In the genomic region with DNA sequence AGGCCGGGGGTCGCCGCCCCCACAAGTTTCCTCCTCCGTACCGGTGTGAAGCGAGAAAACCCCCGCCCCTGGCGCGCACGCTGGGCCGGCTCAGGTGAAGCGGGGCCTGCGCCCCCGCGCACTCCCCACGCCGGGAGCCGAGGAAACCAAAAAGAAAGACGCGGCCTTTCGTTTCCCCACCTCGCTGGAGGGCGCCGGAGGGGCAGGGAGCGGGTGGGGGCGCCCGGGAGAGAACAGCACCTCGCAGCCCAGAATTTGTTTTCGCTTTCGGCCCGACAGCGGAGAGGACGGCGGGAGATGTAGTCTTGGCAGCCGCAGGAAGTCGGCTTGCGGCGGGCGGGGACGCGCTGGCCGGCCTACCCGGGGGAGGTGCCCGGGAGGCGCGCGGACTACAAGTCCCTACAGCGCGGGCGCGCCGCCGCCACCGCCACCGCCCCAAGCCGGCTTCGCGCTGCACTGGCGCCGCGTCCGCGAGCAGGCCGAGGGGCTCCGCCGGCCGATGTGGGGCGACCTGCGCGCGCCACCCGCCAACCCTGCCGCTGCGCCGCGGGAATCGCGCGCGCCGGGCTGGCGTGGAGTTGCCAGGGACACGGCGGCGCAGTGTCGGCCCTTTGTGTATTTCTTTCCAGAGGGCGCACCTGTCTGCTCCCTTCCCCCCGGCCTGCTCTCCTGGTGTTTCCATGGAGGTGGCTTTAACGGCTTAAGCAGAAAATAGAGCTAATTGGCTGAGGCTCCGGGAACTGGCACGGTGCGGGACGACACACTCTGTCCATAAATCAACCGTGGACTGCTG, we compare ENCODE assay signal across 1 cellular context.
A peak's percentile ranks its signal among the peaks of the same experiment; 100 is the strongest.
TF ChIP-seq lines count a peak whose summit lies in the region.

A gene with protein sequence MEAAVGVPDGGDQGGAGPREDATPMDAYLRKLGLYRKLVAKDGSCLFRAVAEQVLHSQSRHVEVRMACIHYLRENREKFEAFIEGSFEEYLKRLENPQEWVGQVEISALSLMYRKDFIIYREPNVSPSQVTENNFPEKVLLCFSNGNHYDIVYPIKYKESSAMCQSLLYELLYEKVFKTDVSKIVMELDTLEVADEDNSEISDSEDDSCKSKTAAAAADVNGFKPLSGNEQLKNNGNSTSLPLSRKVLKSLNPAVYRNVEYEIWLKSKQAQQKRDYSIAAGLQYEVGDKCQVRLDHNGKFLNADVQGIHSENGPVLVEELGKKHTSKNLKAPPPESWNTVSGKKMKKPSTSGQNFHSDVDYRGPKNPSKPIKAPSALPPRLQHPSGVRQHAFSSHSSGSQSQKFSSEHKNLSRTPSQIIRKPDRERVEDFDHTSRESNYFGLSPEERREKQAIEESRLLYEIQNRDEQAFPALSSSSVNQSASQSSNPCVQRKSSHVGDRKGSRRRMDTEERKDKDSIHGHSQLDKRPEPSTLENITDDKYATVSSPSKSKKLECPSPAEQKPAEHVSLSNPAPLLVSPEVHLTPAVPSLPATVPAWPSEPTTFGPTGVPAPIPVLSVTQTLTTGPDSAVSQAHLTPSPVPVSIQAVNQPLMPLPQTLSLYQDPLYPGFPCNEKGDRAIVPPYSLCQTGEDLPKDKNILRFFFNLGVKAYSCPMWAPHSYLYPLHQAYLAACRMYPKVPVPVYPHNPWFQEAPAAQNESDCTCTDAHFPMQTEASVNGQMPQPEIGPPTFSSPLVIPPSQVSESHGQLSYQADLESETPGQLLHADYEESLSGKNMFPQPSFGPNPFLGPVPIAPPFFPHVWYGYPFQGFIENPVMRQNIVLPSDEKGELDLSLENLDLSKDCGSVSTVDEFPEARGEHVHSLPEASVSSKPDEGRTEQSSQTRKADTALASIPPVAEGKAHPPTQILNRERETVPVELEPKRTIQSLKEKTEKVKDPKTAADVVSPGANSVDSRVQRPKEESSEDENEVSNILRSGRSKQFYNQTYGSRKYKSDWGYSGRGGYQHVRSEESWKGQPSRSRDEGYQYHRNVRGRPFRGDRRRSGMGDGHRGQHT (minus strand): TSS at position 292 of the 793 bp plus-strand sequence. CDS start 616 bp downstream, outside the sequence.

TF ChIP-seq in K562, 482 proteins besides CTCF, POLR2A, EP300 and RAD21 (continued from another document and continues in another):
- TF ChIP-seq, protein P1, sequence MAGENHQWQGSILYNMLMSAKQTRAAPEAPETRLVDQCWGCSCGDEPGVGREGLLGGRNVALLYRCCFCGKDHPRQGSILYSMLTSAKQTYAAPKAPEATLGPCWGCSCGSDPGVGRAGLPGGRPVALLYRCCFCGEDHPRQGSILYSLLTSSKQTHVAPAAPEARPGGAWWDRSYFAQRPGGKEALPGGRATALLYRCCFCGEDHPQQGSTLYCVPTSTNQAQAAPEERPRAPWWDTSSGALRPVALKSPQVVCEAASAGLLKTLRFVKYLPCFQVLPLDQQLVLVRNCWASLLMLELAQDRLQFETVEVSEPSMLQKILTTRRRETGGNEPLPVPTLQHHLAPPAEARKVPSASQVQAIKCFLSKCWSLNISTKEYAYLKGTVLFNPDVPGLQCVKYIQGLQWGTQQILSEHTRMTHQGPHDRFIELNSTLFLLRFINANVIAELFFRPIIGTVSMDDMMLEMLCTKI (IDR thresholded peaks at IDR 0.05; ENCODE audit: partially characterized antibody), result no peak
- TF ChIP-seq, protein P2, sequence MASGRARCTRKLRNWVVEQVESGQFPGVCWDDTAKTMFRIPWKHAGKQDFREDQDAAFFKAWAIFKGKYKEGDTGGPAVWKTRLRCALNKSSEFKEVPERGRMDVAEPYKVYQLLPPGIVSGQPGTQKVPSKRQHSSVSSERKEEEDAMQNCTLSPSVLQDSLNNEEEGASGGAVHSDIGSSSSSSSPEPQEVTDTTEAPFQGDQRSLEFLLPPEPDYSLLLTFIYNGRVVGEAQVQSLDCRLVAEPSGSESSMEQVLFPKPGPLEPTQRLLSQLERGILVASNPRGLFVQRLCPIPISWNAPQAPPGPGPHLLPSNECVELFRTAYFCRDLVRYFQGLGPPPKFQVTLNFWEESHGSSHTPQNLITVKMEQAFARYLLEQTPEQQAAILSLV (tag; IDR thresholded peaks at IDR 0.05), result no peak
- TF ChIP-seq, protein P3, sequence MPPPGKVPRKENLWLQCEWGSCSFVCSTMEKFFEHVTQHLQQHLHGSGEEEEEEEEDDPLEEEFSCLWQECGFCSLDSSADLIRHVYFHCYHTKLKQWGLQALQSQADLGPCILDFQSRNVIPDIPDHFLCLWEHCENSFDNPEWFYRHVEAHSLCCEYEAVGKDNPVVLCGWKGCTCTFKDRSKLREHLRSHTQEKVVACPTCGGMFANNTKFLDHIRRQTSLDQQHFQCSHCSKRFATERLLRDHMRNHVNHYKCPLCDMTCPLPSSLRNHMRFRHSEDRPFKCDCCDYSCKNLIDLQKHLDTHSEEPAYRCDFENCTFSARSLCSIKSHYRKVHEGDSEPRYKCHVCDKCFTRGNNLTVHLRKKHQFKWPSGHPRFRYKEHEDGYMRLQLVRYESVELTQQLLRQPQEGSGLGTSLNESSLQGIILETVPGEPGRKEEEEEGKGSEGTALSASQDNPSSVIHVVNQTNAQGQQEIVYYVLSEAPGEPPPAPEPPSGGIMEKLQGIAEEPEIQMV (tag; conservative IDR thresholded peaks at IDR 0.05; ENCODE audit: low read depth), result no peak
- TF ChIP-seq NONO (IDR thresholded peaks at IDR 0.05; ENCODE audit: low read depth in 2 of 2, low read length in 1 of 2) (peak in 1 of 2 experiments; percentile 67; a peak in 2 of 4 replicates), BRD4 (IDR thresholded peaks at IDR 0.05) (no peak), PPARD (CRISPR knock-in tag; IDR thresholded peaks at IDR 0.05) (no peak), ZNF561 (CRISPR knock-in tag; conservative IDR thresholded peaks at IDR 0.05) (no peak), KAT8 (IDR thresholded peaks at IDR 0.05; ENCODE audit: low read depth) (no peak), TAF7 (tag; IDR thresholded peaks at IDR 0.05) (no peak), ZFPM2 (CRISPR knock-in tag; IDR thresholded peaks at IDR 0.05) (no peak), ZNF133 (CRISPR knock-in tag; IDR thresholded peaks at IDR 0.05) (no peak), TBP (optimal IDR thresholded peaks at IDR 0.05; ENCODE audit: low read depth, low read length) (peak; percentile 61), U2AF1 (optimal IDR thresholded peaks at IDR 0.05; ENCODE audit: low read depth, low read length) (peak; percentile 78), SMAD3 (CRISPR knock-in tag; conservative IDR thresholded peaks at IDR 0.05) (no peak), KAT2B (IDR thresholded peaks at IDR 0.05; ENCODE audit: low read depth, low read length) (no peak), EP400 (IDR thresholded peaks at IDR 0.05) (peak; percentile 82), E2F3 (CRISPR knock-in tag; IDR thresholded peaks at IDR 0.05) (no peak), ZNF212 (CRISPR knock-in tag; IDR thresholded peaks at IDR 0.05) (no peak), CREM (IDR thresholded peaks at IDR 0.05; ENCODE audit: low read depth) (peak; percentile 74), POLR2B (IDR thresholded peaks at IDR 0.05; ENCODE audit: low read depth, partially characterized antibody) (peak; percentile 36), NFYB (IDR thresholded peaks at IDR 0.05; ENCODE audit: extremely low read depth, insufficient read length) (no peak), ZNF76 (CRISPR knock-in tag; IDR thresholded peaks at IDR 0.05; ENCODE audit: borderline replicate concordance) (no peak), SIX5 (IDR thresholded peaks at IDR 0.05; ENCODE audit: borderline replicate concordance in 1 of 2, insufficient read depth in 1 of 2, low read depth in 1 of 2, low read length in 2 of 2) (peak; percentile 56 to 64; a peak in 2 of 4 replicates), TGIF2 (CRISPR knock-in tag; IDR thresholded peaks at IDR 0.05) (no peak), ZC3H4 (CRISPR knock-in tag; IDR thresholded peaks at IDR 0.05; ENCODE audit: borderline replicate concordance) (no peak), NELFE (IDR thresholded peaks at IDR 0.05; ENCODE audit: insufficient read depth, insufficient read length) (no peak)
- TF ChIP-seq, protein P4, sequence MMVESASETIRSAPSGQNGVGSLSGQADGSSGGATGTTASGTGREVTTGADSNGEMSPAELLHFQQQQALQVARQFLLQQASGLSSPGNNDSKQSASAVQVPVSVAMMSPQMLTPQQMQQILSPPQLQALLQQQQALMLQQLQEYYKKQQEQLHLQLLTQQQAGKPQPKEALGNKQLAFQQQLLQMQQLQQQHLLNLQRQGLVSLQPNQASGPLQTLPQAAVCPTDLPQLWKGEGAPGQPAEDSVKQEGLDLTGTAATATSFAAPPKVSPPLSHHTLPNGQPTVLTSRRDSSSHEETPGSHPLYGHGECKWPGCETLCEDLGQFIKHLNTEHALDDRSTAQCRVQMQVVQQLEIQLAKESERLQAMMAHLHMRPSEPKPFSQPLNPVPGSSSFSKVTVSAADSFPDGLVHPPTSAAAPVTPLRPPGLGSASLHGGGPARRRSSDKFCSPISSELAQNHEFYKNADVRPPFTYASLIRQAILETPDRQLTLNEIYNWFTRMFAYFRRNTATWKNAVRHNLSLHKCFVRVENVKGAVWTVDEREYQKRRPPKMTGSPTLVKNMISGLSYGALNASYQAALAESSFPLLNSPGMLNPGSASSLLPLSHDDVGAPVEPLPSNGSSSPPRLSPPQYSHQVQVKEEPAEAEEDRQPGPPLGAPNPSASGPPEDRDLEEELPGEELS (CRISPR knock-in tag; IDR thresholded peaks at IDR 0.05; ENCODE audit: borderline replicate concordance), result no peak
- TF ChIP-seq, protein P5, sequence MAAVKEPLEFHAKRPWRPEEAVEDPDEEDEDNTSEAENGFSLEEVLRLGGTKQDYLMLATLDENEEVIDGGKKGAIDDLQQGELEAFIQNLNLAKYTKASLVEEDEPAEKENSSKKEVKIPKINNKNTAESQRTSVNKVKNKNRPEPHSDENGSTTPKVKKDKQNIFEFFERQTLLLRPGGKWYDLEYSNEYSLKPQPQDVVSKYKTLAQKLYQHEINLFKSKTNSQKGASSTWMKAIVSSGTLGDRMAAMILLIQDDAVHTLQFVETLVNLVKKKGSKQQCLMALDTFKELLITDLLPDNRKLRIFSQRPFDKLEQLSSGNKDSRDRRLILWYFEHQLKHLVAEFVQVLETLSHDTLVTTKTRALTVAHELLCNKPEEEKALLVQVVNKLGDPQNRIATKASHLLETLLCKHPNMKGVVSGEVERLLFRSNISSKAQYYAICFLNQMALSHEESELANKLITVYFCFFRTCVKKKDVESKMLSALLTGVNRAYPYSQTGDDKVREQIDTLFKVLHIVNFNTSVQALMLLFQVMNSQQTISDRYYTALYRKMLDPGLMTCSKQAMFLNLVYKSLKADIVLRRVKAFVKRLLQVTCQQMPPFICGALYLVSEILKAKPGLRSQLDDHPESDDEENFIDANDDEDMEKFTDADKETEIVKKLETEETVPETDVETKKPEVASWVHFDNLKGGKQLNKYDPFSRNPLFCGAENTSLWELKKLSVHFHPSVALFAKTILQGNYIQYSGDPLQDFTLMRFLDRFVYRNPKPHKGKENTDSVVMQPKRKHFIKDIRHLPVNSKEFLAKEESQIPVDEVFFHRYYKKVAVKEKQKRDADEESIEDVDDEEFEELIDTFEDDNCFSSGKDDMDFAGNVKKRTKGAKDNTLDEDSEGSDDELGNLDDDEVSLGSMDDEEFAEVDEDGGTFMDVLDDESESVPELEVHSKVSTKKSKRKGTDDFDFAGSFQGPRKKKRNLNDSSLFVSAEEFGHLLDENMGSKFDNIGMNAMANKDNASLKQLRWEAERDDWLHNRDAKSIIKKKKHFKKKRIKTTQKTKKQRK (IDR thresholded peaks at IDR 0.05; ENCODE audit: borderline replicate concordance, low read depth, low read length), result no peak
- TF ChIP-seq, protein P6, sequence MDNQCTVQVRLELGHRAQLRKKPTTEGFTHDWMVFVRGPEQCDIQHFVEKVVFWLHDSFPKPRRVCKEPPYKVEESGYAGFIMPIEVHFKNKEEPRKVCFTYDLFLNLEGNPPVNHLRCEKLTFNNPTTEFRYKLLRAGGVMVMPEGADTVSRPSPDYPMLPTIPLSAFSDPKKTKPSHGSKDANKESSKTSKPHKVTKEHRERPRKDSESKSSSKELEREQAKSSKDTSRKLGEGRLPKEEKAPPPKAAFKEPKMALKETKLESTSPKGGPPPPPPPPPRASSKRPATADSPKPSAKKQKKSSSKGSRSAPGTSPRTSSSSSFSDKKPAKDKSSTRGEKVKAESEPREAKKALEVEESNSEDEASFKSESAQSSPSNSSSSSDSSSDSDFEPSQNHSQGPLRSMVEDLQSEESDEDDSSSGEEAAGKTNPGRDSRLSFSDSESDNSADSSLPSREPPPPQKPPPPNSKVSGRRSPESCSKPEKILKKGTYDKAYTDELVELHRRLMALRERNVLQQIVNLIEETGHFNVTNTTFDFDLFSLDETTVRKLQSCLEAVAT (IDR thresholded peaks at IDR 0.05), result no peak
- TF ChIP-seq, protein P7, sequence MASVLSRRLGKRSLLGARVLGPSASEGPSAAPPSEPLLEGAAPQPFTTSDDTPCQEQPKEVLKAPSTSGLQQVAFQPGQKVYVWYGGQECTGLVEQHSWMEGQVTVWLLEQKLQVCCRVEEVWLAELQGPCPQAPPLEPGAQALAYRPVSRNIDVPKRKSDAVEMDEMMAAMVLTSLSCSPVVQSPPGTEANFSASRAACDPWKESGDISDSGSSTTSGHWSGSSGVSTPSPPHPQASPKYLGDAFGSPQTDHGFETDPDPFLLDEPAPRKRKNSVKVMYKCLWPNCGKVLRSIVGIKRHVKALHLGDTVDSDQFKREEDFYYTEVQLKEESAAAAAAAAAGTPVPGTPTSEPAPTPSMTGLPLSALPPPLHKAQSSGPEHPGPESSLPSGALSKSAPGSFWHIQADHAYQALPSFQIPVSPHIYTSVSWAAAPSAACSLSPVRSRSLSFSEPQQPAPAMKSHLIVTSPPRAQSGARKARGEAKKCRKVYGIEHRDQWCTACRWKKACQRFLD (CRISPR knock-in tag; IDR thresholded peaks at IDR 0.05), result peak; percentile 34; the same call in 1 of the 2 replicates
- TF ChIP-seq, protein P8, sequence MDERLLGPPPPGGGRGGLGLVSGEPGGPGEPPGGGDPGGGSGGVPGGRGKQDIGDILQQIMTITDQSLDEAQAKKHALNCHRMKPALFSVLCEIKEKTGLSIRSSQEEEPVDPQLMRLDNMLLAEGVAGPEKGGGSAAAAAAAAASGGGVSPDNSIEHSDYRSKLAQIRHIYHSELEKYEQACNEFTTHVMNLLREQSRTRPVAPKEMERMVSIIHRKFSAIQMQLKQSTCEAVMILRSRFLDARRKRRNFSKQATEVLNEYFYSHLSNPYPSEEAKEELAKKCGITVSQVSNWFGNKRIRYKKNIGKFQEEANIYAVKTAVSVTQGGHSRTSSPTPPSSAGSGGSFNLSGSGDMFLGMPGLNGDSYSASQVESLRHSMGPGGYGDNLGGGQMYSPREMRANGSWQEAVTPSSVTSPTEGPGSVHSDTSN (CRISPR knock-in tag; IDR thresholded peaks at IDR 0.05; ENCODE audit: low read depth), result 0 out of 2 replicates have a peak, but pooled peaks have one; percentile 39
- TF ChIP-seq, protein P8 (tag; conservative IDR thresholded peaks at IDR 0.05; ENCODE audit: low read depth), result no peak; the same call in 1 of the 2 replicates
- TF ChIP-seq, protein P9, sequence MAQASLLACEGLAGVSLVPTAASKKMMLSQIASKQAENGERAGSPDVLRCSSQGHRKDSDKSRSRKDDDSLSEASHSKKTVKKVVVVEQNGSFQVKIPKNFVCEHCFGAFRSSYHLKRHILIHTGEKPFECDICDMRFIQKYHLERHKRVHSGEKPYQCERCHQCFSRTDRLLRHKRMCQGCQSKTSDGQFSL (CRISPR knock-in tag; IDR thresholded peaks at IDR 0.05), result peak; percentile 66; the same call in 1 of the 2 replicates
- TF ChIP-seq, protein P9 (tag; IDR thresholded peaks at IDR 0.05), result no peak
